Comparison of ENCODE assay signal across 24 cellular contexts in the genomic region with DNA sequence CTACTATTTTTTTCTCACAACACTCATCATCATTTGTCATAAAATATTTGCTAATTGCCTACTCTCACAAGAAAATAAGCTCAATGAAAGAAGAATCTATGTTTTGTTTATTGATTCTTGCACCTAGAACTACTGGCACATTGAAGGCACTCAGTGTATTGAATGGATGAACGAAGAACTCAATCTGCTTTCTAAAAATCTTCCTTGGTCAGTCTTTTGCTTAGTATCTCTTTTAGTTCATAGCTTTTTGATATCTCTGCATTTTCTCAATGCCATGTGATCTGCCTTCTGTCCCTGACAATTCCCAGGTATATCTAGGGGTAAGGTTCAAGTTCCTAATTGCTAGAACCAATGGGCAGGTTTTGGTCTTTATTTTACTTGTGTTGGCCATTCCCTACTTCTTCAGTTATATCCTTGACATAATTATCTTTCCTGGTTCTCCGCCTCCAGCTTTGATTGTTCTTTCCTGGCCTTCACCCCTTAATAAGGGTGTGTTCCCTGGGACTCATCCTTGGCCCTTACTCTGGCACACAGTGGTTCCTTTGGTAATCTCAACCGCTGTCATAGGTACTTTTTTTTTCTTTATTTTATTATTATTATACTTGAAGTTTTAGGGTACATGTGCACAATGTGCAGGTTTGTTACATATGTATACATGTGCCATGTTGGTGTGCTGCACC.
"Had no signal": no experiment of that assay in that cellular context is flagged by ENCODE, and none has a peak within 500 bp of the region (broad histone marks: within the 10 kb centered on the region; RNA-seq: fewer than 3 reads in every experiment).

No MANE protein-coding gene starts in this region.

- H3K27me3 Mint-ChIP-seq: activated B cell treated with CpG ODN at 0.5 μM for 24 hours; naive B cell; stimulated activated memory B cell treated with anti-CD40 and anti-IgM and Interleukin-4, amounts not matched to agents 10 μg/mL and 1 μg/mL and 100 μg/mL, for 72 hours; type B pancreatic cell had no signal

- H3K27ac Mint-ChIP-seq: activated B cell treated with CpG ODN at 0.5 μM for 24 hours; naive B cell; neural progenitor cell; stimulated activated memory B cell treated with anti-CD40 and anti-IgM and Interleukin-4, amounts not matched to agents 10 μg/mL and 1 μg/mL and 100 μg/mL, for 72 hours had no signal

- H3K4me2 ChIP-seq: neural progenitor cell had no signal

- H3K9me3 ChIP-seq: colonic mucosa, gastroesophageal sphincter, thoracic aorta, vagina had no signal

- H3K9ac ChIP-seq: neural progenitor cell had no signal

- H3K4me1 Mint-ChIP-seq: activated B cell treated with CpG ODN at 0.5 μM for 24 hours; naive B cell; neural progenitor cell; stimulated activated memory B cell treated with anti-CD40 and anti-IgM and Interleukin-4, amounts not matched to agents 10 μg/mL and 1 μg/mL and 100 μg/mL, for 72 hours had no signal

- H3K27me3 ChIP-seq: colonic mucosa, gastroesophageal sphincter, heart left ventricle, neural progenitor cell, vagina had no signal

- FAIRE-seq: bronchial epithelial cell, islet of Langerhans, small intestine had no signal

- H2AFZ ChIP-seq: neural progenitor cell had no signal

- ATAC-seq: activated naive CD4-positive, alpha-beta T cell treated with anti-CD3 and anti-CD28 coated beads, Interleukin-2, amount 50 U/mL, for 72 hours; activated T-cell treated with anti-CD3 and anti-CD28 coated beads, Interleukin-2, amount 50 U/mL, for 4 hours; gastroesophageal sphincter; heart left ventricle; sciatic nerve had no signal

- H3K36me3 ChIP-seq: colonic mucosa, neural progenitor cell, thoracic aorta had no signal

- H3K4me3 Mint-ChIP-seq: activated B cell treated with CpG ODN at 0.5 μM for 24 hours; activated T-cell treated with anti-CD3 and anti-CD28 coated beads, Interleukin-2, amount 50 U/mL, for 4 hours; naive B cell; neural progenitor cell; stimulated activated memory B cell treated with anti-CD40 and anti-IgM and Interleukin-4, amounts not matched to agents 10 μg/mL and 1 μg/mL and 100 μg/mL, for 72 hours; T-helper 1 cell treated with Interleukin-12 subunit alpha and Interleukin-12 subunit beta and Interleukin-4 antibody, amounts not matched to agents 30 μg/mL and 1 μg/mL, for 36 hours; type B pancreatic cell had no signal

- H3K4me3 ChIP-seq: colonic mucosa, gastroesophageal sphincter, heart left ventricle, neural progenitor cell, thoracic aorta, vagina had no signal

- DNase-seq: activated B cell treated with CpG ODN at 0.5 μM for 24 hours; activated CD4-positive, alpha-beta T cell treated with anti-CD3 and anti-CD28 coated beads for 4 hours; activated CD4-positive, alpha-beta T cell treated with anti-CD3 and anti-CD28 coated beads, Interleukin-2, amount 50 U/mL, for 48 hours; activated CD8-positive, alpha-beta memory T cell treated with anti-CD3 and anti-CD28 coated beads, Interleukin-2, amount 50 U/mL, for 48 hours; activated gamma-delta T cell; activated T-cell treated with anti-CD3 and anti-CD28 coated beads, Interleukin-2, amount 50 U/mL, for 4 hours; amniotic stem cell; colonic mucosa; heart left ventricle; naive B cell; small intestine; stimulated activated CD4-positive, alpha-beta T cell treated with anti-CD3 and anti-CD28 coated beads, Interleukin-2, amount 100 ng/mL, for 24 hours; T1000 had no signal

- H3K27ac ChIP-seq: colonic mucosa, gastroesophageal sphincter, heart left ventricle, neural progenitor cell, thoracic aorta, vagina had no signal

- H3K4me1 ChIP-seq: colonic mucosa, neural progenitor cell had no signal
